ENCODE assay signal across 1 cellular context in genomic region chr1:2998503-2999100, GRCh38.
TF ChIP-seq lines count a peak whose summit lies in the region.

No MANE protein-coding gene starts in this region.

TF ChIP-seq in WTC11, 78 proteins besides CTCF, POLR2A, EP300 and RAD21 (continued from another document):
- TF ChIP-seq ZNF263 (CRISPR knock-in tag; IDR thresholded peaks at IDR 0.05; ENCODE audit: low read depth) (no peak), JUN (CRISPR knock-in tag; IDR thresholded peaks at IDR 0.05) (no peak), AFF4 (CRISPR knock-in tag; IDR thresholded peaks at IDR 0.05; ENCODE audit: borderline replicate concordance) (no peak), ZNF425 (CRISPR knock-in tag; conservative IDR thresholded peaks at IDR 0.05) (no peak), FOXK1 (CRISPR knock-in tag; IDR thresholded peaks at IDR 0.05) (no peak), TCF7 (CRISPR knock-in tag; IDR thresholded peaks at IDR 0.05; ENCODE audit: low read depth) (no peak), RORB (CRISPR knock-in tag; IDR thresholded peaks at IDR 0.05) (no peak), FOXJ3 (CRISPR knock-in tag; IDR thresholded peaks at IDR 0.05; ENCODE audit: borderline replicate concordance) (no peak), ETV6 (CRISPR knock-in tag; IDR thresholded peaks at IDR 0.05) (no peak)
- TF ChIP-seq, protein P1, sequence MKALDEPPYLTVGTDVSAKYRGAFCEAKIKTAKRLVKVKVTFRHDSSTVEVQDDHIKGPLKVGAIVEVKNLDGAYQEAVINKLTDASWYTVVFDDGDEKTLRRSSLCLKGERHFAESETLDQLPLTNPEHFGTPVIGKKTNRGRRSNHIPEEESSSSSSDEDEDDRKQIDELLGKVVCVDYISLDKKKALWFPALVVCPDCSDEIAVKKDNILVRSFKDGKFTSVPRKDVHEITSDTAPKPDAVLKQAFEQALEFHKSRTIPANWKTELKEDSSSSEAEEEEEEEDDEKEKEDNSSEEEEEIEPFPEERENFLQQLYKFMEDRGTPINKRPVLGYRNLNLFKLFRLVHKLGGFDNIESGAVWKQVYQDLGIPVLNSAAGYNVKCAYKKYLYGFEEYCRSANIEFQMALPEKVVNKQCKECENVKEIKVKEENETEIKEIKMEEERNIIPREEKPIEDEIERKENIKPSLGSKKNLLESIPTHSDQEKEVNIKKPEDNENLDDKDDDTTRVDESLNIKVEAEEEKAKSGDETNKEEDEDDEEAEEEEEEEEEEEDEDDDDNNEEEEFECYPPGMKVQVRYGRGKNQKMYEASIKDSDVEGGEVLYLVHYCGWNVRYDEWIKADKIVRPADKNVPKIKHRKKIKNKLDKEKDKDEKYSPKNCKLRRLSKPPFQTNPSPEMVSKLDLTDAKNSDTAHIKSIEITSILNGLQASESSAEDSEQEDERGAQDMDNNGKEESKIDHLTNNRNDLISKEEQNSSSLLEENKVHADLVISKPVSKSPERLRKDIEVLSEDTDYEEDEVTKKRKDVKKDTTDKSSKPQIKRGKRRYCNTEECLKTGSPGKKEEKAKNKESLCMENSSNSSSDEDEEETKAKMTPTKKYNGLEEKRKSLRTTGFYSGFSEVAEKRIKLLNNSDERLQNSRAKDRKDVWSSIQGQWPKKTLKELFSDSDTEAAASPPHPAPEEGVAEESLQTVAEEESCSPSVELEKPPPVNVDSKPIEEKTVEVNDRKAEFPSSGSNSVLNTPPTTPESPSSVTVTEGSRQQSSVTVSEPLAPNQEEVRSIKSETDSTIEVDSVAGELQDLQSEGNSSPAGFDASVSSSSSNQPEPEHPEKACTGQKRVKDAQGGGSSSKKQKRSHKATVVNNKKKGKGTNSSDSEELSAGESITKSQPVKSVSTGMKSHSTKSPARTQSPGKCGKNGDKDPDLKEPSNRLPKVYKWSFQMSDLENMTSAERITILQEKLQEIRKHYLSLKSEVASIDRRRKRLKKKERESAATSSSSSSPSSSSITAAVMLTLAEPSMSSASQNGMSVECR (CRISPR knock-in tag; IDR thresholded peaks at IDR 0.05; ENCODE audit: borderline replicate concordance), result no peak
- TF ChIP-seq, protein P2, sequence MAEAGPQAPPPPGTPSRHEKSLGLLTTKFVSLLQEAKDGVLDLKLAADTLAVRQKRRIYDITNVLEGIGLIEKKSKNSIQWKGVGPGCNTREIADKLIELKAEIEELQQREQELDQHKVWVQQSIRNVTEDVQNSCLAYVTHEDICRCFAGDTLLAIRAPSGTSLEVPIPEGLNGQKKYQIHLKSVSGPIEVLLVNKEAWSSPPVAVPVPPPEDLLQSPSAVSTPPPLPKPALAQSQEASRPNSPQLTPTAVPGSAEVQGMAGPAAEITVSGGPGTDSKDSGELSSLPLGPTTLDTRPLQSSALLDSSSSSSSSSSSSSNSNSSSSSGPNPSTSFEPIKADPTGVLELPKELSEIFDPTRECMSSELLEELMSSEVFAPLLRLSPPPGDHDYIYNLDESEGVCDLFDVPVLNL (CRISPR knock-in tag; IDR thresholded peaks at IDR 0.05; ENCODE audit: borderline replicate concordance, low read depth), result no peak
- TF ChIP-seq, protein P3, sequence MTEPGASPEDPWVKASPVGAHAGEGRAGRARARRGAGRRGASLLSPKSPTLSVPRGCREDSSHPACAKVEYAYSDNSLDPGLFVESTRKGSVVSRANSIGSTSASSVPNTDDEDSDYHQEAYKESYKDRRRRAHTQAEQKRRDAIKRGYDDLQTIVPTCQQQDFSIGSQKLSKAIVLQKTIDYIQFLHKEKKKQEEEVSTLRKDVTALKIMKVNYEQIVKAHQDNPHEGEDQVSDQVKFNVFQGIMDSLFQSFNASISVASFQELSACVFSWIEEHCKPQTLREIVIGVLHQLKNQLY (CRISPR knock-in tag; IDR thresholded peaks at IDR 0.05), result no peak
- TF ChIP-seq, protein P4, sequence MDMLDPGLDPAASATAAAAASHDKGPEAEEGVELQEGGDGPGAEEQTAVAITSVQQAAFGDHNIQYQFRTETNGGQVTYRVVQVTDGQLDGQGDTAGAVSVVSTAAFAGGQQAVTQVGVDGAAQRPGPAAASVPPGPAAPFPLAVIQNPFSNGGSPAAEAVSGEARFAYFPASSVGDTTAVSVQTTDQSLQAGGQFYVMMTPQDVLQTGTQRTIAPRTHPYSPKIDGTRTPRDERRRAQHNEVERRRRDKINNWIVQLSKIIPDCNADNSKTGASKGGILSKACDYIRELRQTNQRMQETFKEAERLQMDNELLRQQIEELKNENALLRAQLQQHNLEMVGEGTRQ (CRISPR knock-in tag; IDR thresholded peaks at IDR 0.05), result no peak
TF ChIP-seq in WTC11: peak in this region for 0.
